31 cellular contexts compared by ENCODE assay signal in the genomic region with DNA sequence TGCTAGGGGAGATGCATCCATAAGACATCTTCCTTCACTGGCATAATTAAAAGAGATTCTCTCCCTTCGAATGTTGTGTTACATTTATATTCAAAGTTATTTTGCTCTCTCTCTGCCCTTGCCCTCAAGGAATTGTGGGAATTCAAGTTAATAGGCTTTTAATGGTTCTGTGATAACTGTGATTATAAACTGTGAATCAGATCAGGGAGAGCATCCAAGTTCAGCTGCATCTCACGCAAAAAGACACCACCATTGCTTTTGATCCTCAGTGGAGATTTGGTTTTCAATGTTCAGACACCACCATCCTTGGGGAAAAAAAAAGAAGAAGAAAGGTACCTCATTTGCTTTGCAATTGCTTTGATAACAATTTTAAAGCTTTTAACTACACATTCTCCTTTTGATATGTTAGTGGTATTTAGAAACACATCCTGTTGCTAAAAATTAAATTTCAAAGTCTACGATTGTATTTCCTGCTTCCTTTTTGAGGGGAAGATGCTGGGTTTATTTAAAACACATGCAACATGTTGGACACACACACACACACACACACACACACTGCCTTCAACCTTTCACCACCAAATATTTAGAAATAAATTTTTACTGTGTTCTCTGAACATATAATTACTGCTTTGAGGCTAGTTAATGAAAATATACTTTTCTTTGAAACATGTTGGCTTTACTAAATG. TPM values are rescaled to one million over a fixed set of nuclear protein-coding genes. Genes with fewer than 3 reads are reported as not detected.
A peak's percentile ranks its signal among the peaks of the same experiment; 100 is the strongest.
DNase-seq lines count a peak whose midpoint lies in the region; ATAC-seq, FAIRE-seq and TF ChIP-seq lines count a peak whose summit lies in the region.
"Had no signal": no experiment of that assay in that cellular context is flagged by ENCODE, and none has a peak within 500 bp of the region (broad histone marks: within the 10 kb centered on the region; RNA-seq: fewer than 3 reads in every experiment).

No MANE protein-coding gene starts in this region.

- no peak overlapping the region for H3K4me2 ChIP-seq in GM23338
- H3K4me2 ChIP-seq in mesendoderm (ENCODE audit: low read length), result no peak overlapping the region

- no peak for TF ChIP-seq CTCF in GM23338 (conservative IDR thresholded peaks at IDR 0.05; ENCODE audit: low read depth in 2 of 2)

- no peak overlapping the region for H3K4me3 ChIP-seq in GM23338
- no peak overlapping the region for H3K4me3 ChIP-seq in skin epidermis
- no peak overlapping the region for H3K4me3 ChIP-seq in mesendoderm (ENCODE audit: low read length)
- H3K4me3 ChIP-seq: dorsolateral prefrontal cortex, prostate gland had no signal

- H3K27me3 ChIP-seq in GM23338 (ENCODE audit: insufficient read depth) (no peaks in the 10 kb centered on the region), mesendoderm (ENCODE audit: insufficient read depth, low read length, poor library complexity) (no peaks in the 10 kb centered on the region)

- no peak overlapping the region for H3K9ac ChIP-seq in mesendoderm (ENCODE audit: low read length)

- no peak overlapping the region for H2AK5ac ChIP-seq in mesendoderm (ENCODE audit: low read length)

- peaks cover 7% of the 10 kb centered on the region for H3K4me1 Mint-ChIP-seq in activated T-cell treated with anti-CD3 and anti-CD28 coated beads, Interleukin-2, amount 50 U/mL, for 24 hours (ENCODE audit: low read depth)
- peaks cover 1% of the 10 kb centered on the region for H3K4me1 Mint-ChIP-seq in activated T-cell treated with anti-CD3 and anti-CD28 coated beads, Interleukin-2, amount 50 U/mL, for 4 hours (ENCODE audit: low read depth)
- peaks cover 3% of the 10 kb centered on the region; the same call in 1 of the 3 replicates for H3K4me1 Mint-ChIP-seq in GM23338
- H3K4me1 Mint-ChIP-seq: stimulated activated naive B cell treated with anti-CD40 and anti-IgM and Interleukin-4, amounts not matched to agents 10 μg/mL and 1 μg/mL and 100 μg/mL, for 72 hours had no signal

- H3K36me3 ChIP-seq in GM23338 (ENCODE audit: insufficient read depth), result no peaks in the 10 kb centered on the region
- no peaks in the 10 kb centered on the region for H3K36me3 ChIP-seq in mesendoderm (ENCODE audit: control insufficient read depth, insufficient read depth, low read length)
- H3K36me3 ChIP-seq: prostate gland had no signal

- no peaks in the 10 kb centered on the region for H4K20me1 ChIP-seq in GM23338 (replicated peaks; ENCODE audit: insufficient read depth)

- H2BK120ac ChIP-seq in mesendoderm (ENCODE audit: low read depth, low read length), result no peak overlapping the region

- H2BK5ac ChIP-seq in mesendoderm (ENCODE audit: low read length), result no peak overlapping the region

- H3K56ac ChIP-seq in mesendoderm (ENCODE audit: low read length), result no peak overlapping the region

- H3K27me3 Mint-ChIP-seq in activated T-cell treated with anti-CD3 and anti-CD28 coated beads, Interleukin-2, amount 50 U/mL, for 24 hours, result peaks cover 2% of the 10 kb centered on the region
- H3K27me3 Mint-ChIP-seq in activated T-cell treated with anti-CD3 and anti-CD28 coated beads, Interleukin-2, amount 50 U/mL, for 4 hours (ENCODE audit: low read depth), result peaks cover 8% of the 10 kb centered on the region
- H3K27me3 Mint-ChIP-seq in GM23338 (ENCODE audit: insufficient read depth, low read depth, poor library complexity), result no peaks in the 10 kb centered on the region

- no peak overlapping the region for H2BK15ac ChIP-seq in mesendoderm (replicated peaks; ENCODE audit: low read depth)

- no peak overlapping the region for H3K27ac ChIP-seq in GM23338 (ENCODE audit: low read depth)
- H3K27ac ChIP-seq in skin epidermis, result peak overlapping the region in 11 of 21 experiments; percentile 6 to 74 (median 47)
- H3K27ac ChIP-seq in mesendoderm (ENCODE audit: low read depth, low read length), result no peak overlapping the region
- H3K27ac ChIP-seq: dorsolateral prefrontal cortex, prostate gland, VCaP had no signal

- no peak overlapping the region for H3K18ac ChIP-seq in mesendoderm (ENCODE audit: low read length)

- no peaks in the 10 kb centered on the region for H3K79me2 ChIP-seq in GM23338 (replicated peaks; ENCODE audit: insufficient read depth)
- H3K79me2 ChIP-seq in mesendoderm (ENCODE audit: control insufficient read depth, insufficient read depth, low read length), result no peaks in the 10 kb centered on the region

- H4K5ac ChIP-seq in mesendoderm (ENCODE audit: low read length), result no peak overlapping the region

- no peak overlapping the region for H3K4me3 Mint-ChIP-seq in activated T-cell treated with anti-CD3 and anti-CD28 coated beads, Interleukin-2, amount 50 U/mL, for 24 hours
- no peak overlapping the region for H3K4me3 Mint-ChIP-seq in activated T-cell treated with anti-CD3 and anti-CD28 coated beads, Interleukin-2, amount 50 U/mL, for 4 hours
- H3K4me3 Mint-ChIP-seq in GM23338, result no peak overlapping the region
- H3K4me3 Mint-ChIP-seq: stimulated activated naive B cell treated with anti-CD40 and anti-IgM and Interleukin-4, amounts not matched to agents 10 μg/mL and 1 μg/mL and 100 μg/mL, for 72 hours had no signal

- H3F3A ChIP-seq in GM23338 (replicated peaks; ENCODE audit: low read depth), result no peaks in the 10 kb centered on the region

- no peak overlapping the region for H4K8ac ChIP-seq in mesendoderm (ENCODE audit: low read depth, low read length)

- H3K9me3 Mint-ChIP-seq in activated T-cell treated with anti-CD3 and anti-CD28 coated beads, Interleukin-2, amount 50 U/mL, for 24 hours, result no peaks in the 10 kb centered on the region
- H3K9me3 Mint-ChIP-seq in activated T-cell treated with anti-CD3 and anti-CD28 coated beads, Interleukin-2, amount 50 U/mL, for 4 hours, result no peaks in the 10 kb centered on the region
- no peaks in the 10 kb centered on the region for H3K9me3 Mint-ChIP-seq in GM23338
- H3K9me3 Mint-ChIP-seq: stimulated activated naive B cell treated with anti-CD40 and anti-IgM and Interleukin-4, amounts not matched to agents 10 μg/mL and 1 μg/mL and 100 μg/mL, for 72 hours had no signal

- FAIRE-seq in endometrium (lab: Jason Lieb, UNC), result peak; percentile 71

- 0 out of 2 replicates have a peak, but pooled peaks cover 3% of the 10 kb centered on the region for H3K9me2 ChIP-seq in GM23338 (ENCODE audit: insufficient read depth)

- no peaks in the 10 kb centered on the region for H3K79me1 ChIP-seq in mesendoderm (ENCODE audit: low read length)

- no peaks in the 10 kb centered on the region for H3K36me3 Mint-ChIP-seq in activated T-cell treated with anti-CD3 and anti-CD28 coated beads, Interleukin-2, amount 50 U/mL, for 24 hours (ENCODE audit: low read depth)
- no peaks in the 10 kb centered on the region for H3K36me3 Mint-ChIP-seq in activated T-cell treated with anti-CD3 and anti-CD28 coated beads, Interleukin-2, amount 50 U/mL, for 4 hours (ENCODE audit: insufficient read depth)
- no peaks in the 10 kb centered on the region for H3K36me3 Mint-ChIP-seq in GM23338 (ENCODE audit: low read depth)
- H3K36me3 Mint-ChIP-seq: stimulated activated naive B cell treated with anti-CD40 and anti-IgM and Interleukin-4, amounts not matched to agents 10 μg/mL and 1 μg/mL and 100 μg/mL, for 72 hours had no signal

- no CpG with 5 or more reads among the region's 3 CpGs for WGBS in mesendoderm (ENCODE audit: extremely low coverage, insufficient coverage, low lambda C conversion rate)

- DNase-seq in activated T-cell treated with anti-CD3 and anti-CD28 coated beads, Interleukin-2, amount 50 U/mL, for 24 hours, result no peak
- DNase-seq in activated T-cell treated with anti-CD3 and anti-CD28 coated beads, Interleukin-2, amount 50 U/mL, for 4 hours, result no peak
- DNase-seq in GM23338 (ENCODE audit: low spot score), result no peak
- DNase-seq in mesendoderm, result no peak
- no peak for DNase-seq in HUDEP-2 (lab: John Stamatoyannopoulos, UW; ENCODE audit: unreplicated experiment in 76 of 76)
- DNase-seq: 8988T; activated CD4-positive, alpha-beta T cell treated with anti-CD3 and anti-CD28 coated beads for 4 hours; activated gamma-delta T cell treated with Interleukin-2 at 50 U/mL for 16 hours; C1 segment of cervical spinal cord; cerebellar nuclear complex; COR-L47; DMS79; dorsolateral prefrontal cortex; GOT3; NCI-H1092; NCI-H187; NCI-H526; NK-92 treated with Interleukin-12 subunit alpha and Interleukin-12 subunit beta, amount 100 ng/mL, for 24 hours; Right ventricle myocardium superior; stimulated activated naive B cell treated with anti-CD40 and anti-IgM and Interleukin-4, amounts not matched to agents 10 μg/mL and 1 μg/mL and 100 μg/mL, for 72 hours had no signal

- H3K4ac ChIP-seq in mesendoderm (ENCODE audit: low read depth, low read length), result no peak overlapping the region

- H3K23ac ChIP-seq in mesendoderm (ENCODE audit: low read length), result no peak overlapping the region

- ATAC-seq in activated T-cell treated with anti-CD3 and anti-CD28 coated beads, Interleukin-2, amount 50 U/mL, for 4 hours, result no peak
- ATAC-seq in GM23338, result no peak
- no peak for ATAC-seq in GM19467 (IDR thresholded peaks at IDR 0.05; ENCODE audit: unreplicated experiment)
- ATAC-seq: sciatic nerve; stimulated activated naive B cell treated with anti-CD40 and anti-IgM and Interleukin-4, amounts not matched to agents 10 μg/mL and 1 μg/mL and 100 μg/mL, for 72 hours had no signal

- H3K27ac Mint-ChIP-seq in activated T-cell treated with anti-CD3 and anti-CD28 coated beads, Interleukin-2, amount 50 U/mL, for 24 hours, result peak overlapping the region; percentile 4
- H3K27ac Mint-ChIP-seq in GM23338, result no peak overlapping the region
- H3K27ac Mint-ChIP-seq: stimulated activated naive B cell treated with anti-CD40 and anti-IgM and Interleukin-4, amounts not matched to agents 10 μg/mL and 1 μg/mL and 100 μg/mL, for 72 hours had no signal

- H3K4me1 ChIP-seq in GM23338 (ENCODE audit: insufficient read depth) (no peaks in the 10 kb centered on the region), mesendoderm (ENCODE audit: control insufficient read depth, low read depth, low read length) (no peaks in the 10 kb centered on the region)

- peak overlapping the region; percentile 52; the same call in 1 of the 2 replicates for H2AFZ ChIP-seq in GM23338

TF ChIP-seq in GM23338, 12 proteins besides CTCF, POLR2A, EP300 and RAD21 (continues in another document):
- no peak for TF ChIP-seq CREB1 (CRISPR knock-in tag; IDR thresholded peaks at IDR 0.05; ENCODE audit: low read depth)
- TF ChIP-seq POLR2AphosphoS5 (IDR thresholded peaks at IDR 0.05; ENCODE audit: low read depth), result no peak
- TF ChIP-seq JUNB (IDR thresholded peaks at IDR 0.05; ENCODE audit: unreplicated experiment), result no peak
- TF ChIP-seq EZH2 (IDR thresholded peaks at IDR 0.05; ENCODE audit: low read depth, unreplicated experiment), result no peak

RNA-seq across cellular contexts. Expression of gene TEX36, which starts 9.4 kb away (rescaled TPM):
- not detected for total RNA-seq in activated T-cell treated with anti-CD3 and anti-CD28 coated beads, Interleukin-2, amount 50 U/mL, for 4 hours
- not detected in 2 replicates for total RNA-seq in GM23338 (2014; rRNA removed; shearing (Covaris generic))
- not detected in 2 replicates for polyA plus RNA-seq in GM23338 (2016; fragmentation: Nextera tagmentation; extraction: Ambion mirVana)
- not detected for polyA plus RNA-seq in mesendoderm (2013, experiment 1 of 2)
- polyA plus RNA-seq in mesendoderm (2013, experiment 2 of 2), result not detected
- total RNA-seq: dorsolateral prefrontal cortex, kidney epithelial cell, LHCN-M2, lung microvascular endothelial cell, prostate gland, Right ventricle myocardium superior, sciatic nerve, temporal lobe, ureter had no signal

RNA-seq across cellular contexts. Expression of gene EDRF1, which starts 27.1 kb away (rescaled TPM):
- 10 to 100 TPM; 25.4 to 25.6 (median 25.5) TPM for total RNA-seq in activated T-cell treated with anti-CD3 and anti-CD28 coated beads, Interleukin-2, amount 50 U/mL, for 4 hours
- total RNA-seq in GM23338 (2014; rRNA removed; shearing (Covaris generic)), result 44.7 and 48.8 TPM in 2 replicates
- 20.1 and 25.0 TPM in 2 replicates for polyA plus RNA-seq in GM23338 (2016; fragmentation: Nextera tagmentation; extraction: Ambion mirVana)
- 23.3 TPM for polyA plus RNA-seq in mesendoderm (2013, experiment 1 of 2)
- polyA plus RNA-seq in mesendoderm (2013, experiment 2 of 2), result 23.2 TPM

Comparison
In these comparisons a context has a peak if more than half of its experiments do, and no peak if none do; other contexts are left out.
1. H3K27ac ChIP-seq: peak in skin epidermis (11 of 21); none in GM23338 (single experiment) and mesendoderm (single experiment).